ENCODE assay signal across 7 cellular contexts in genomic region chr6:87949194-87949593, GRCh38.
"Had no signal": no experiment of that assay in that cellular context is flagged by ENCODE, and none has a peak within 500 bp of the region (broad histone marks: within the 10 kb centered on the region; RNA-seq: fewer than 3 reads in every experiment).

No MANE protein-coding gene starts in this region.

- DNase-seq: IMR-90, KBM-7 had no signal

- H3K27me3 Mint-ChIP-seq: IgD-negative memory B cell had no signal

- H3K4me3 Mint-ChIP-seq: IgD-negative memory B cell had no signal

- H3K27ac ChIP-seq: HL-60 had no signal

- ATAC-seq: HepG2, K562 had no signal

- FAIRE-seq: HepG2, HTR-8/SVneo, K562 had no signal

- H3K36me3 Mint-ChIP-seq: IgD-negative memory B cell had no signal

- H3K4me3 ChIP-seq: K562 had no signal

- H3K9me3 Mint-ChIP-seq: IgD-negative memory B cell had no signal
